18 cellular contexts compared by ENCODE assay signal in genomic region chr3:106022913-106023312, GRCh38.
DNase-seq lines count a peak whose midpoint lies in the region; ATAC-seq, FAIRE-seq and TF ChIP-seq lines count a peak whose summit lies in the region.
"Had no signal": no experiment of that assay in that cellular context is flagged by ENCODE, and none has a peak within 500 bp of the region (broad histone marks: within the 10 kb centered on the region; RNA-seq: fewer than 3 reads in every experiment).

No MANE protein-coding gene starts in this region.

- H3K4me3 Mint-ChIP-seq in naive thymus-derived CD8-positive, alpha-beta T cell = no peak overlapping the region
- H3K4me3 Mint-ChIP-seq: CD4-positive, CD25-positive, alpha-beta regulatory T cell had no signal

- POLR2A ChIA-PET in A549 (lab: Yijun Ruan, JAX) = no interaction called here
- POLR2A ChIA-PET in naive thymus-derived CD8-positive, alpha-beta T cell (lab: Charles Lee) = no interaction called here

- TF ChIP-seq POLR2A in A549 (IDR thresholded peaks at IDR 0.05; ENCODE audit: low read length) = no peak

- TF ChIP-seq CTCF in A549 (IDR thresholded peaks at IDR 0.05) (no peak), RWPE2 (IDR thresholded peaks at IDR 0.05; ENCODE audit: poor library complexity, severe bottlenecking) (no peak), keratinocyte (optimal IDR thresholded peaks at IDR 0.05 in 1 of 3, IDR thresholded peaks at IDR 0.05 in 1 of 3, conservative IDR thresholded peaks at IDR 0.05 in 1 of 3; ENCODE audit: extremely low read depth in 1 of 3, insufficient read depth in 2 of 3, low read length in 3 of 3) (no peak)

- no peak overlapping the region for H3K4me2 ChIP-seq in A549
- H3K4me2 ChIP-seq in keratinocyte (ENCODE audit: control insufficient read depth, extremely low read depth, insufficient read depth, low read depth, low read length) = no peak overlapping the region
- H3K4me2 ChIP-seq: BLaER1 treated with 17β-estradiol and CSF1 and Interleukin-3, amounts not matched to agents 10 nM and 100 nM had no signal

- H3K27ac ChIP-seq in A549 = no peak overlapping the region
- H3K27ac ChIP-seq in RWPE2 (ENCODE audit: poor library complexity, severe bottlenecking) = peak overlapping the region; percentile 49
- H3K27ac ChIP-seq in keratinocyte (ENCODE audit: control insufficient read depth, insufficient read depth, low read length) = no peak overlapping the region
- H3K27ac ChIP-seq: BLaER1 treated with 17β-estradiol and CSF1 and Interleukin-3, amounts not matched to agents 10 nM and 100 nM had no signal

- no peaks in the 10 kb centered on the region for H4K20me1 ChIP-seq in keratinocyte (ENCODE audit: control insufficient read depth, extremely low read depth, insufficient read depth, low read length)
- H4K20me1 ChIP-seq: BLaER1 treated with 17β-estradiol and CSF1 and Interleukin-3, amounts not matched to agents 10 nM and 100 nM had no signal

- no peaks in the 10 kb centered on the region for H3K36me3 ChIP-seq in RWPE2 (ENCODE audit: low read depth)
- no peaks in the 10 kb centered on the region for H3K36me3 ChIP-seq in keratinocyte (ENCODE audit: control insufficient read depth in 2 of 2, extremely low read depth in 1 of 2, insufficient read depth in 2 of 2, low read length in 2 of 2)
- H3K36me3 ChIP-seq: HAP-1 had no signal

- no peaks in the 10 kb centered on the region for H3K9me1 ChIP-seq in keratinocyte (ENCODE audit: control insufficient read depth, extremely low read depth, insufficient read depth, low read length)

- H3K4me1 ChIP-seq in A549 (peaks cover 6% of the 10 kb centered on the region; the same call in 2 of the 3 replicates), RWPE2 (ENCODE audit: insufficient read depth, poor library complexity, severe bottlenecking) (peaks cover 40% of the 10 kb centered on the region), keratinocyte (ENCODE audit: control insufficient read depth, extremely low read depth, insufficient read depth, low read length) (peaks cover 10% of the 10 kb centered on the region)
- H3K4me1 ChIP-seq: HAP-1 had no signal

- 86% methylated on average over 5 of the region's 5 CpGs for WGBS in A549 (ENCODE audit: missing lambda C conversion rate)

- H3K79me2 ChIP-seq in keratinocyte (ENCODE audit: control insufficient read depth, insufficient read depth, low read length) = no peaks in the 10 kb centered on the region

- peaks cover 0 to 2% (median 0%) of the 10 kb centered on the region in 3 donors for H3K36me3 Mint-ChIP-seq in naive thymus-derived CD8-positive, alpha-beta T cell
- H3K36me3 Mint-ChIP-seq: CD4-positive, CD25-positive, alpha-beta regulatory T cell had no signal

- FAIRE-seq in A549 (lab: Jason Lieb, UNC) = peak; percentile 81
- FAIRE-seq in keratinocyte (lab: Jason Lieb, UNC) = peak; percentile 23
- FAIRE-seq: GM12878, H1 had no signal

- H3K4me3 ChIP-seq in A549 (no peak overlapping the region), RWPE2 (ENCODE audit: severe bottlenecking) (no peak overlapping the region), keratinocyte (ENCODE audit: control insufficient read depth in 2 of 3, extremely low read depth in 1 of 3, insufficient read depth in 2 of 3, low read depth in 1 of 3, low read length in 3 of 3) (no peak overlapping the region)
- H3K4me3 ChIP-seq: BLaER1 treated with 17β-estradiol and CSF1 and Interleukin-3, amounts not matched to agents 10 nM and 100 nM; GM12878; HAP-1 had no signal

- H3K27ac Mint-ChIP-seq in naive thymus-derived CD8-positive, alpha-beta T cell = no peak overlapping the region
- H3K27ac Mint-ChIP-seq: CD4-positive, CD25-positive, alpha-beta regulatory T cell had no signal

- no peak for ATAC-seq in A549
- ATAC-seq in RWPE2 (ENCODE audit: low read depth) = peak; percentile 89
- ATAC-seq in esophagus mucosa = peak; percentile 86
- ATAC-seq in naive thymus-derived CD8-positive, alpha-beta T cell = no peak
- ATAC-seq: GM12878 had no signal

- H2AFZ ChIP-seq in keratinocyte (ENCODE audit: control insufficient read depth, low read length) = no peak overlapping the region

- CTCF ChIA-PET in A549 (lab: Yijun Ruan, JAX) = interaction anchor here (0.6 kb wide), 1 partner anchor 74 kb away, joined by 3 read pairs; no protein-coding TSS in a partner anchor

- no peaks in the 10 kb centered on the region for H3K27me3 ChIP-seq in RWPE2 (ENCODE audit: insufficient read depth, poor library complexity, severe bottlenecking)
- no peaks in the 10 kb centered on the region for H3K27me3 ChIP-seq in keratinocyte (ENCODE audit: control insufficient read depth, extremely low read depth, insufficient read depth, low read length)
- H3K27me3 ChIP-seq: BLaER1 treated with 17β-estradiol and CSF1 and Interleukin-3, amounts not matched to agents 10 nM and 100 nM had no signal

- H3K9me3 Mint-ChIP-seq in naive thymus-derived CD8-positive, alpha-beta T cell = no peaks in the 10 kb centered on the region

- no peak for DNase-seq in A549 (ENCODE audit: low read depth in 1 of 2, low spot score in 1 of 2)
- DNase-seq in RWPE2 (ENCODE audit: low spot score) = no peak
- no peak for DNase-seq in keratinocyte (ENCODE audit: low read depth, low spot score)
- no peak for DNase-seq in naive thymus-derived CD8-positive, alpha-beta T cell
- no peak for DNase-seq in NCI-H1436 (lab: John Stamatoyannopoulos, UW)
- no peak for DNase-seq in stimulated activated CD4-positive, alpha-beta T cell treated with anti-CD3 and anti-CD28 coated beads, Interleukin-15, amount 100 ng/mL, for 24 hours
- DNase-seq: 8988T; ACHN; Calu3; CD4-positive, CD25-positive, alpha-beta regulatory T cell; DMS 273 treated with DMSO at 0.1 percent for 48 hours; DMS79; KBM-7 had no signal

- no peak for TF ChIP-seq EP300 in A549 (IDR thresholded peaks at IDR 0.05)

- no peaks in the 10 kb centered on the region for H3K9me3 ChIP-seq in A549
- no peaks in the 10 kb centered on the region for H3K9me3 ChIP-seq in RWPE2 (ENCODE audit: severe bottlenecking)
- no peaks in the 10 kb centered on the region for H3K9me3 ChIP-seq in keratinocyte (ENCODE audit: control insufficient read depth, low read depth, low read length)
- H3K9me3 ChIP-seq: HAP-1 had no signal

- no peaks in the 10 kb centered on the region for H3K27me3 Mint-ChIP-seq in naive thymus-derived CD8-positive, alpha-beta T cell
- H3K27me3 Mint-ChIP-seq: CD4-positive, CD25-positive, alpha-beta regulatory T cell had no signal

- no peak overlapping the region for H3K9ac ChIP-seq in keratinocyte (ENCODE audit: control insufficient read depth, extremely low read depth, insufficient read depth, low read length)
- H3K9ac ChIP-seq: BLaER1 treated with 17β-estradiol and CSF1 and Interleukin-3, amounts not matched to agents 10 nM and 100 nM had no signal

- dilution Hi-C loops in keratinocyte (cut with MboI; ENCODE audit: extremely low pct_ligation_motif_present, low sequenced_read_pairs) = no loop called here

- no peak for TF ChIP-seq RAD21 in A549 (conservative IDR thresholded peaks at IDR 0.05 in 1 of 2, IDR thresholded peaks at IDR 0.05 in 1 of 2)

- peaks cover 0 to 11% (median 3%) of the 10 kb centered on the region in 4 donors for H3K4me1 Mint-ChIP-seq in naive thymus-derived CD8-positive, alpha-beta T cell

TF ChIP-seq in A549, 52 proteins besides CTCF, POLR2A, EP300 and RAD21:
- TF ChIP-seq MAFK (IDR thresholded peaks at IDR 0.05; ENCODE audit: partially characterized antibody) (no peak), USF2 (IDR thresholded peaks at IDR 0.05) (no peak), JUN (IDR thresholded peaks at IDR 0.05) (no peak), RNF2 (IDR thresholded peaks at IDR 0.05; ENCODE audit: borderline replicate concordance, low read depth) (no peak), CHD2 (IDR thresholded peaks at IDR 0.05; ENCODE audit: low read length, partially characterized antibody) (no peak), HOXB5 (CRISPR knock-in tag; IDR thresholded peaks at IDR 0.05) (no peak)

Comparison
In these comparisons a context has a peak if more than half of its experiments do, and no peak if none do; other contexts are left out.
1. ATAC-seq: peak in RWPE2 (single experiment) and esophagus mucosa (single experiment); none in A549 (0 of 2) and naive thymus-derived CD8-positive, alpha-beta T cell (0 of 2).